Comparison of ENCODE assay signal across 8 cellular contexts in the genomic region with DNA sequence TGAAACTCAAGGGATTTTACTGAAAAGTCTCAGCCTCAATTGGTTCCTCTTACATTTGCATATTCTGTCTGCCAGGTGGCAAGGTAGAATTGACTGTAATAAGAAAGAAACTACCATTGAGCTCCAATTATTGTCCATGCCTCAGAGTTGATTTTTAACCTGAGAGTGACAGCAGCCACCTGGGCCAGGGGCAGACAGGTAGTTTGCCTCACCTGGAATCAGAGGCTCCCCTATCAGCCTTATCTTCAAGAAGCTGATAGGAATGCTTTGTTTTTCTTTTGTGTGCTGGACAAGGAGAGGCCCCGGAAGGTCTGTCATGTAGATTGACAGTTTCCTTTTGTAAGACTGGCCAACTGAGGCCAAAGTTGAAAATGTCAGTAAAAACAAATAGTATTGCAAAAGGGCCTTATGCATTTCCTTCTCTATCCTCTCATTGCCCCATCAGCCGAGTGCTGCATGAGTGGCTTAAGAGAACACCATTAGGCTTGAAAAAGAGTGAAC. TPM values are rescaled to one million over a fixed set of nuclear protein-coding genes. Genes with fewer than 3 reads are reported as not detected.
A peak's percentile ranks its signal among the peaks of the same experiment; 100 is the strongest.
DNase-seq lines count a peak whose midpoint lies in the region; ATAC-seq and TF ChIP-seq lines count a peak whose summit lies in the region.

No MANE protein-coding gene starts in this region.

- ATAC-seq in HG03175 (IDR thresholded peaks at IDR 0.05; ENCODE audit: unreplicated experiment) = peak; percentile 63
- no peak for ATAC-seq in omental fat pad (ENCODE audit: low FRiP score)

- H3K4me3 ChIP-seq in cardiac fibroblast (replicated peaks in 1 of 2; ENCODE audit: low read depth in 2 of 2, low read length in 2 of 2) (no peak overlapping the region), skin epidermis (no peak overlapping the region)

- peak overlapping the region in 14 of 21 experiments; percentile 2 to 78 (median 39) for H3K27ac ChIP-seq in skin epidermis

- DNase-seq in SIG-M5 treated with dmso at 0.1 percent for 504 hours (lab: John Stamatoyannopoulos, UW; ENCODE audit: unreplicated experiment) = peak; percentile 48
- DNase-seq in SIG-M5 (lab: John Stamatoyannopoulos, UW) = no peak
- peak; percentile 75 to 81 for DNase-seq in cardiac fibroblast (ENCODE audit: low read depth in 2 of 2)
- no peak for DNase-seq in NCI-H69 (lab: John Stamatoyannopoulos, UW)
- no peak for DNase-seq in activated CD4-positive, alpha-beta T cell treated with anti-CD3 and anti-CD28 coated beads, Interleukin-2, amount 50 U/mL, for 48 hours
- no peak for DNase-seq in omental fat pad (ENCODE audit: low spot score)

- TF ChIP-seq CTCF in cardiac fibroblast (IDR thresholded peaks at IDR 0.05; ENCODE audit: low read depth, low read length) (no peak), omental fat pad (IDR thresholded peaks at IDR 0.05) (no peak)

RNA-seq across cellular contexts. Expression of a gene that starts 34.1 kb away (rescaled TPM):
- total RNA-seq in omental fat pad = 100 to 1,000 TPM in 3 of 4 donors, 10 to 100 TPM in 1; 92.7 to 627 (median 158) TPM

Comparison
In these comparisons a context has a peak if more than half of its experiments do, and no peak if none do; other contexts are left out.
1. DNase-seq: peak in SIG-M5 treated with dmso at 0.1 percent for 504 hours (single experiment) and cardiac fibroblast (2 of 2); none in SIG-M5 (single experiment), NCI-H69 (single experiment), activated CD4-positive, alpha-beta T cell treated with anti-CD3 and anti-CD28 coated beads, Interleukin-2, amount 50 U/mL, for 48 hours (0 of 2) and omental fat pad (single experiment).